1 cellular context compared by ENCODE assay signal in genomic region chr12:1500095-1500801, GRCh38.
A peak's percentile ranks its signal among the peaks of the same experiment; 100 is the strongest.
TF ChIP-seq lines count a peak whose summit lies in the region.

No MANE protein-coding gene starts in this region.

TF ChIP-seq in K562, 482 proteins besides CTCF, POLR2A, EP300 and RAD21 (continued from another document):
- TF ChIP-seq E2F8 (IDR thresholded peaks at IDR 0.05; ENCODE audit: low read depth, partially characterized antibody) (no peak), DPF2 (IDR thresholded peaks at IDR 0.05) (peak; percentile 79), RFX5 (IDR thresholded peaks at IDR 0.05; ENCODE audit: low read depth, low read length) (no peak), GATAD2A (IDR thresholded peaks at IDR 0.05) (no peak), KDM4B (IDR thresholded peaks at IDR 0.05; ENCODE audit: borderline replicate concordance in 2 of 2, low read depth in 1 of 2) (no peak), BRF2 (IDR thresholded peaks at IDR 0.05; ENCODE audit: borderline replicate concordance, insufficient read depth, insufficient read length) (no peak), ZNF175 (CRISPR knock-in tag; IDR thresholded peaks at IDR 0.05; ENCODE audit: low read depth) (no peak), ZZZ3 (IDR thresholded peaks at IDR 0.05) (no peak), ARID1B (IDR thresholded peaks at IDR 0.05) (peak; percentile 76), STAT5A (IDR thresholded peaks at IDR 0.05; ENCODE audit: borderline replicate concordance, low read length) (no peak), CREBBP (IDR thresholded peaks at IDR 0.05; ENCODE audit: low read depth, low read length) (no peak), BMI1 (IDR thresholded peaks at IDR 0.05; ENCODE audit: low read length) (no peak), PHTF2 (CRISPR knock-in tag; IDR thresholded peaks at IDR 0.05) (no peak), CAMTA2 (CRISPR knock-in tag; conservative IDR thresholded peaks at IDR 0.05) (no peak), SMARCA4 (IDR thresholded peaks at IDR 0.05) (peak; percentile 55; the same call in 1 of the 2 replicates), HCFC1 (IDR thresholded peaks at IDR 0.05; ENCODE audit: low read depth, low read length) (no peak), CCAR2 (IDR thresholded peaks at IDR 0.05; ENCODE audit: low read depth, low read length) (no peak), E2F6 (IDR thresholded peaks at IDR 0.05; ENCODE audit: borderline replicate concordance in 1 of 2, extremely low read depth in 1 of 2, insufficient read depth in 1 of 2, insufficient read length in 1 of 2, low read depth in 1 of 2, low read length in 1 of 2, poor library complexity in 1 of 2, severe bottlenecking in 1 of 2) (peak; percentile 35 to 55), DEAF1 (CRISPR knock-in tag; IDR thresholded peaks at IDR 0.05) (no peak), ZBTB49 (CRISPR knock-in tag; IDR thresholded peaks at IDR 0.05; ENCODE audit: borderline replicate concordance) (no peak), NCOA2 (IDR thresholded peaks at IDR 0.05; ENCODE audit: partially characterized antibody in 2 of 2) (no peak), PYGO2 (tag; IDR thresholded peaks at IDR 0.05) (no peak), CBX2 (IDR thresholded peaks at IDR 0.05; ENCODE audit: insufficient read depth, low read length, poor library complexity, severe bottlenecking) (no peak), MECOM (CRISPR knock-in tag; IDR thresholded peaks at IDR 0.05) (no peak), POLR2AphosphoS2 (IDR thresholded peaks at IDR 0.05; ENCODE audit: low read length) (no peak), E4F1 (CRISPR knock-in tag; IDR thresholded peaks at IDR 0.05; ENCODE audit: borderline replicate concordance) (no peak), CHD2 (IDR thresholded peaks at IDR 0.05; ENCODE audit: low read depth, low read length) (no peak), THRA (IDR thresholded peaks at IDR 0.05) (no peak), HNRNPH1 (optimal IDR thresholded peaks at IDR 0.05; ENCODE audit: low read depth, low read length) (no peak), ZBTB26 (CRISPR knock-in tag; IDR thresholded peaks at IDR 0.05) (no peak), ZNF316 (IDR thresholded peaks at IDR 0.05) (peak; percentile 95), ZNF696 (CRISPR knock-in tag; conservative IDR thresholded peaks at IDR 0.05) (no peak), BRF1 (IDR thresholded peaks at IDR 0.05; ENCODE audit: borderline replicate concordance, extremely low read depth, insufficient read length) (no peak), SETDB1 (IDR thresholded peaks at IDR 0.05; ENCODE audit: low read length) (no peak), FOXM1 (IDR thresholded peaks at IDR 0.05; ENCODE audit: low read depth) (no peak), FOXM1 (CRISPR knock-in tag; IDR thresholded peaks at IDR 0.05; ENCODE audit: low read depth) (no peak)
